ENCODE assay signal across 11 cellular contexts in the genomic region with DNA sequence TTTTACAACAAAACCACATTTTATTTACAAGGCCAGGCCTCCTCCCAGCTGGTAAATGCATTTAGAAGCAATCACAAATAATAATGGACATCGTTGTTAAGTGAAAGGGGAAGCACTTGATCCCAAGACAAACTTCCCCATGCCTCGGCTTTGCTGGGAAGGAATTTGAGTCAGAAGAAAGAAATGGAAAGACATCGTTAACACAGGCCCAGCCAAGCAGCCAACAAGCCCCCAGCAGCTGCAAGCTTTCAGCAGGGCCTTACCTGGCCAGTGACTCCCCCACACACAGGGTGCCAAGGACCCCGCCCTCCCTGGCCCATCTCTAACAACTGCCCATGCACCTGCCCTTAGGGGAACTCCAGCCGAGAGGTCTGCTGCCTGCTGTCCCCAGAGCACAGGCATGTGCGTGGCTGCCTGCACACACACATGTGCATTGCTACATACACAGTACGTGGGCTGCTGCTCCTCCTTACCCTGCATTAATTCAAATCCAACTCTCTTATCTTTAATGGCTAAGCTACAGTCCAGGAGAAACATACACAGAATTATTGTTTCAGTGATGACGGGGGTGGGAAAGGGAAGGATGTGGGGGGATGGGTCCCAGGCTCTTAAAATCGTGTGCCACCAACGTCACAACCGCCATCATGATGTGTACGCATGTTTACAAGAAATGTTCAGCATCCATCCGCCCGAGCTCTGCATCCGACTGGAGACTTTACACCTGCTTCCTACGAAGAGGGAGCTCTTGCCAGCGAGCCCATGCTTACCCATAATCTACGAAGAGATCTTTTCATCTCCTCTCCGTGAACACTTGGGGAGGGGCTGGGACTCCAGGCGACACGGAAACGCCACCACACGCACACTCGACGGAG. TPM values are rescaled to one million over a fixed set of nuclear protein-coding genes. Genes with fewer than 3 reads are reported as not detected.
DNase-seq lines count a peak whose midpoint lies in the region; ATAC-seq, FAIRE-seq and TF ChIP-seq lines count a peak whose summit lies in the region.
"Had no signal": no experiment of that assay in that cellular context is flagged by ENCODE, and none has a peak within 500 bp of the region (broad histone marks: within the 10 kb centered on the region; RNA-seq: fewer than 3 reads in every experiment).

No MANE protein-coding gene starts in this region.

- peak overlapping the region; percentile 38 for H3K56ac ChIP-seq in mesendoderm (ENCODE audit: low read length)

- no peaks in the 10 kb centered on the region for H3K27me3 Mint-ChIP-seq in activated T-helper 1 cell treated with anti-CD3 and anti-CD28 coated beads, Interleukin-12 subunit alpha, Interleukin-12 subunit beta, Interleukin-2, Interleukin-4 antibody, amounts not matched to agents 30 ng/mL and 10 ng/mL and 1 ng/mL, durations not matched to agents 14 hours and 24 hours and 36 hours (ENCODE audit: insufficient read depth)

- H3K79me1 ChIP-seq in mesendoderm (ENCODE audit: low read length): peaks cover 21% of the 10 kb centered on the region

- no peak for FAIRE-seq in GM19239 (lab: Jason Lieb, UNC)
- FAIRE-seq: K562 had no signal

- H3K4ac ChIP-seq in mesendoderm (ENCODE audit: low read depth, low read length): no peak overlapping the region

- H3K27me3 ChIP-seq in mesendoderm (ENCODE audit: insufficient read depth, low read length, poor library complexity) (no peaks in the 10 kb centered on the region), transverse colon (peaks cover 35% of the 10 kb centered on the region)

- TF ChIP-seq CTCF in transverse colon (IDR thresholded peaks at IDR 0.05): no peak

- H3K79me2 ChIP-seq in mesendoderm (ENCODE audit: control insufficient read depth, insufficient read depth, low read length): peaks cover 75% of the 10 kb centered on the region

- no peak overlapping the region for H3K23ac ChIP-seq in mesendoderm (ENCODE audit: low read length)

- no peak overlapping the region for H4K5ac ChIP-seq in mesendoderm (ENCODE audit: low read length)

- H2BK120ac ChIP-seq in mesendoderm (ENCODE audit: low read depth, low read length): no peak overlapping the region

- no peaks in the 10 kb centered on the region for H3K9me3 Mint-ChIP-seq in activated T-helper 1 cell treated with anti-CD3 and anti-CD28 coated beads, Interleukin-12 subunit alpha, Interleukin-12 subunit beta, Interleukin-2, Interleukin-4 antibody, amounts not matched to agents 30 ng/mL and 10 ng/mL and 1 ng/mL, durations not matched to agents 14 hours and 24 hours and 36 hours

- no peak overlapping the region for H3K18ac ChIP-seq in mesendoderm (ENCODE audit: low read length)

- no peak overlapping the region for H2BK15ac ChIP-seq in mesendoderm (replicated peaks; ENCODE audit: low read depth)

- H3K4me2 ChIP-seq in mesendoderm (ENCODE audit: low read length): peak overlapping the region; percentile 18

- H4K8ac ChIP-seq in mesendoderm (ENCODE audit: low read depth, low read length): no peak overlapping the region

- H3K27ac Mint-ChIP-seq in activated T-helper 1 cell treated with anti-CD3 and anti-CD28 coated beads, Interleukin-12 subunit alpha, Interleukin-12 subunit beta, Interleukin-2, Interleukin-4 antibody, amounts not matched to agents 30 ng/mL and 10 ng/mL and 1 ng/mL, durations not matched to agents 14 hours and 24 hours and 36 hours: peak overlapping the region; percentile 100

- no peak for TF ChIP-seq EP300 in transverse colon (IDR thresholded peaks at IDR 0.05; ENCODE audit: low read depth)

- no CpG with 5 or more reads among the region's 25 CpGs for WGBS in mesendoderm (ENCODE audit: extremely low coverage, insufficient coverage, low lambda C conversion rate)
- WGBS in transverse colon (ENCODE audit: low coverage in 1 of 2), 2 donors: 49 to 51% methylated on average over 14 to 25 of the region's 25 CpGs

- H3K36me3 ChIP-seq in mesendoderm (ENCODE audit: control insufficient read depth, insufficient read depth, low read length) (no peaks in the 10 kb centered on the region), transverse colon (no peaks in the 10 kb centered on the region)

- intact Hi-C loops in activated T-helper 1 cell treated with anti-CD3 and anti-CD28 coated beads, Interleukin-12 subunit alpha, Interleukin-12 subunit beta, Interleukin-2, Interleukin-4 antibody, amounts not matched to agents 30 ng/mL and 10 ng/mL and 1 ng/mL, durations not matched to agents 14 hours and 24 hours and 36 hours (cut with micrococcal nuclease): loop anchor here (1.0 to 10.0 kb wide), 9 partner anchors 9 to 1970 kb away; a partner anchor contains a TSS
- intact Hi-C loops in transverse colon (cut with DNase I; ENCODE audit: low total_unique reads): no loop called here

- in situ Hi-C loops in transverse colon (cut with MboI; ENCODE audit: low pct_ligation_motif_present in 1 of 4, low pct_unique_long_range_greater_than_20kb in 1 of 4, low sequenced_read_pairs in 3 of 4): loop anchor here in 3 of 4 donors (25.0 kb wide), 3 partner anchors 1100 to 1275 kb away; no protein-coding TSS in a partner anchor

- peaks cover 22% of the 10 kb centered on the region for H3K36me3 Mint-ChIP-seq in activated T-helper 1 cell treated with anti-CD3 and anti-CD28 coated beads, Interleukin-12 subunit alpha, Interleukin-12 subunit beta, Interleukin-2, Interleukin-4 antibody, amounts not matched to agents 30 ng/mL and 10 ng/mL and 1 ng/mL, durations not matched to agents 14 hours and 24 hours and 36 hours (ENCODE audit: low read depth)

- H3K9ac ChIP-seq in mesendoderm (ENCODE audit: low read length): no peak overlapping the region

- H3K4me1 ChIP-seq in mesendoderm (ENCODE audit: control insufficient read depth, low read depth, low read length) (peaks cover 37% of the 10 kb centered on the region), transverse colon (peaks cover 0 to 4% (median 0%) of the 10 kb centered on the region in 4 donors)

- no peaks in the 10 kb centered on the region for H3K9me3 ChIP-seq in transverse colon

- H3K4me1 Mint-ChIP-seq in activated T-helper 1 cell treated with anti-CD3 and anti-CD28 coated beads, Interleukin-12 subunit alpha, Interleukin-12 subunit beta, Interleukin-2, Interleukin-4 antibody, amounts not matched to agents 30 ng/mL and 10 ng/mL and 1 ng/mL, durations not matched to agents 14 hours and 24 hours and 36 hours (ENCODE audit: low read depth): peaks cover 97% of the 10 kb centered on the region

- ATAC-seq in HG03025 (IDR thresholded peaks at IDR 0.05; ENCODE audit: low FRiP score, unreplicated experiment): no peak
- ATAC-seq: K562, Panc1 had no signal

- H3K4me3 Mint-ChIP-seq in activated T-helper 1 cell treated with anti-CD3 and anti-CD28 coated beads, Interleukin-12 subunit alpha, Interleukin-12 subunit beta, Interleukin-2, Interleukin-4 antibody, amounts not matched to agents 30 ng/mL and 10 ng/mL and 1 ng/mL, durations not matched to agents 14 hours and 24 hours and 36 hours: peak overlapping the region; percentile 99

- DNase-seq in NCI-H1417 (lab: John Stamatoyannopoulos, UW) (peak in 2 of 3 experiments; percentile 54 to 62), NCI-H1417 treated with DMSO at 0.1 percent for 48 hours (lab: John Stamatoyannopoulos, UW) (no peak), mesendoderm (no peak), transverse colon (peak; percentile 57), GM19239 (ENCODE audit: insufficient read length, low spot score) (no peak), COLO829 (ENCODE audit: low spot score) (no peak)
- DNase-seq in activated T-helper 1 cell treated with anti-CD3 and anti-CD28 coated beads, Interleukin-12 subunit alpha, Interleukin-12 subunit beta, Interleukin-2, Interleukin-4 antibody, amounts not matched to agents 30 ng/mL and 10 ng/mL and 1 ng/mL, durations not matched to agents 14 hours and 24 hours and 36 hours (ENCODE audit: low spot score): peak; percentile 78

- no peak overlapping the region for H2AK5ac ChIP-seq in mesendoderm (ENCODE audit: low read length)

- H2BK5ac ChIP-seq in mesendoderm (ENCODE audit: low read length): no peak overlapping the region

- H3K27ac ChIP-seq in mesendoderm (ENCODE audit: low read depth, low read length) (no peak overlapping the region), transverse colon (peak overlapping the region; percentile 38 to 68 (median 45))
- H3K27ac ChIP-seq: 22Rv1 had no signal

- peak; percentile 36 for TF ChIP-seq POLR2A in transverse colon (IDR thresholded peaks at IDR 0.05)

- H3K4me3 ChIP-seq in mesendoderm (ENCODE audit: low read length): no peak overlapping the region
- no peak overlapping the region for H3K4me3 ChIP-seq in transverse colon
- H3K4me3 ChIP-seq: K562 had no signal

RNA-seq across cellular contexts. Expression of a gene that starts 9.8 kb away (rescaled TPM):
- total RNA-seq in activated T-helper 1 cell treated with anti-CD3 and anti-CD28 coated beads, Interleukin-12 subunit alpha, Interleukin-12 subunit beta, Interleukin-2, Interleukin-4 antibody, amounts not matched to agents 30 ng/mL and 10 ng/mL and 1 ng/mL, durations not matched to agents 14 hours and 24 hours and 36 hours: 43.5 and 45.4 TPM in 2 replicates
- polyA plus RNA-seq in mesendoderm (2013, experiment 1 of 2): 2.8 TPM
- polyA plus RNA-seq in mesendoderm (2013, experiment 2 of 2): 2.5 TPM
- 1 to 10 TPM in 3 of 4 donors, under 1 TPM in 1; 0.37 to 4.8 (median 3.7) TPM for total RNA-seq in transverse colon
- polyA plus RNA-seq: K562 had no signal

Comparison
In these comparisons a context has a peak if more than half of its experiments do, and no peak if none do; other contexts are left out.
1. DNase-seq: peak in NCI-H1417 (2 of 3), activated T-helper 1 cell treated with anti-CD3 and anti-CD28 coated beads, Interleukin-12 subunit alpha, Interleukin-12 subunit beta, Interleukin-2, Interleukin-4 antibody, amounts not matched to agents 30 ng/mL and 10 ng/mL and 1 ng/mL, durations not matched to agents 14 hours and 24 hours and 36 hours (single experiment) and transverse colon (single experiment); none in NCI-H1417 treated with DMSO at 0.1 percent for 48 hours (single experiment), mesendoderm (single experiment), GM19239 (single experiment) and COLO829 (single experiment).